In genomic region chr10:127576011-127576410, GRCh38 we compare ENCODE assay signal across 25 cellular contexts. TPM values are rescaled to one million over a fixed set of nuclear protein-coding genes. Genes with fewer than 3 reads are reported as not detected.
"Had no signal": no experiment of that assay in that cellular context is flagged by ENCODE, and none has a peak within 500 bp of the region (broad histone marks: within the 10 kb centered on the region; RNA-seq: fewer than 3 reads in every experiment).

No MANE protein-coding gene starts in this region.

- H3K9me3 Mint-ChIP-seq: activated CD4-positive, alpha-beta T cell treated with anti-CD3 and anti-CD28 coated beads, Interleukin-2, amount 10 ng/mL, durations not matched to agents 7 days and 5 days; activated T-helper 1 cell treated with anti-CD3 and anti-CD28 coated beads, Interleukin-12 subunit alpha, Interleukin-12 subunit beta, Interleukin-2, Interleukin-4 antibody, amounts not matched to agents 30 ng/mL and 10 ng/mL and 1 ng/mL, durations not matched to agents 14 hours and 24 hours and 36 hours had no signal

- H3K4me1 Mint-ChIP-seq: activated CD4-positive, alpha-beta T cell treated with anti-CD3 and anti-CD28 coated beads for 36 hours; activated CD4-positive, alpha-beta T cell treated with anti-CD3 and anti-CD28 coated beads, Interleukin-2, amount 10 ng/mL, durations not matched to agents 7 days and 5 days had no signal

- H3K36me3 Mint-ChIP-seq: activated naive CD4-positive, alpha-beta T cell treated with anti-CD3 and anti-CD28 coated beads, Interleukin-2, amount 50 U/mL, for 72 hours had no signal

- H3K4me3 Mint-ChIP-seq: activated CD4-positive, alpha-beta T cell treated with anti-CD3 and anti-CD28 coated beads for 36 hours; activated CD4-positive, alpha-beta T cell treated with anti-CD3 and anti-CD28 coated beads, Interleukin-2, amount 10 ng/mL, durations not matched to agents 7 days and 5 days; activated CD8-positive, alpha-beta T cell treated with anti-CD3 and anti-CD28 coated beads, Interleukin-2, amount 10 ng/mL, durations not matched to agents 7 days and 5 days; activated naive CD4-positive, alpha-beta T cell treated with anti-CD3 and anti-CD28 coated beads for 36 hours; activated T-cell treated with anti-CD3 and anti-CD28 coated beads, Interleukin-2, amount 50 U/mL, for 4 hours; activated T-helper 1 cell treated with anti-CD3 and anti-CD28 coated beads, Interleukin-12 subunit alpha, Interleukin-12 subunit beta, Interleukin-2, Interleukin-4 antibody, amounts not matched to agents 30 ng/mL and 10 ng/mL and 1 ng/mL, durations not matched to agents 14 hours and 24 hours and 36 hours had no signal

- H3K27me3 Mint-ChIP-seq: activated CD4-positive, alpha-beta T cell treated with anti-CD3 and anti-CD28 coated beads, Interleukin-2, amount 10 ng/mL, durations not matched to agents 7 days and 5 days had no signal

- H3K27ac Mint-ChIP-seq: activated CD4-positive, alpha-beta T cell treated with anti-CD3 and anti-CD28 coated beads for 36 hours; activated CD4-positive, alpha-beta T cell treated with anti-CD3 and anti-CD28 coated beads, Interleukin-2, amount 10 ng/mL, durations not matched to agents 7 days and 5 days; activated CD8-positive, alpha-beta T cell treated with anti-CD3 and anti-CD28 coated beads, Interleukin-2, amount 10 ng/mL, durations not matched to agents 7 days and 5 days; activated naive CD4-positive, alpha-beta T cell treated with anti-CD3 and anti-CD28 coated beads for 36 hours; activated naive CD4-positive, alpha-beta T cell treated with anti-CD3 and anti-CD28 coated beads, Interleukin-2, amount 50 U/mL, for 72 hours; activated T-helper 1 cell treated with anti-CD3 and anti-CD28 coated beads, Interleukin-12 subunit alpha, Interleukin-12 subunit beta, Interleukin-2, Interleukin-4 antibody, amounts not matched to agents 30 ng/mL and 10 ng/mL and 1 ng/mL, durations not matched to agents 14 hours and 24 hours and 36 hours had no signal

- DNase-seq: activated CD4-positive, alpha-beta T cell treated with anti-CD3 and anti-CD28 coated beads for 36 hours; activated CD4-positive, alpha-beta T cell treated with anti-CD3 and anti-CD28 coated beads, Interleukin-2, amount 10 ng/mL, durations not matched to agents 7 days and 5 days; activated CD4-positive, alpha-beta T cell treated with anti-CD3 and anti-CD28 coated beads, Interleukin-2, amount 50 U/mL, for 48 hours; activated CD8-positive, alpha-beta T cell treated with anti-CD3 and anti-CD28 coated beads, Interleukin-2, amount 10 ng/mL, durations not matched to agents 7 days and 5 days; activated gamma-delta T cell treated with Interleukin-2 at 50 U/mL for 16 hours; activated naive CD4-positive, alpha-beta T cell treated with anti-CD3 and anti-CD28 coated beads for 36 hours; activated T-cell treated with anti-CD3 and anti-CD28 coated beads, Interleukin-2, amount 50 U/mL, for 4 hours; NCI-H1417; NCI-H146; NCI-H187 treated with DMSO at 0.1 percent for 48 hours; NCI-H2081; NCI-H2227 treated with DMSO at 0.1 percent for 48 hours; NCI-H510A treated with DMSO at 0.1 percent for 48 hours; NCI-H526 treated with DMSO at 0.1 percent for 48 hours; NCI-H774; PC-9; Right ventricle myocardium superior; SW 1271; T-helper 1 cell; T-helper 2 cell; T-helper 9 cell had no signal

RNA-seq across cellular contexts. Expression of gene NPS, which starts 26.9 kb away (rescaled TPM):
- polyA plus RNA-seq: adrenal gland, K562 had no signal
